1 cellular context compared by ENCODE assay signal in the genomic region with DNA sequence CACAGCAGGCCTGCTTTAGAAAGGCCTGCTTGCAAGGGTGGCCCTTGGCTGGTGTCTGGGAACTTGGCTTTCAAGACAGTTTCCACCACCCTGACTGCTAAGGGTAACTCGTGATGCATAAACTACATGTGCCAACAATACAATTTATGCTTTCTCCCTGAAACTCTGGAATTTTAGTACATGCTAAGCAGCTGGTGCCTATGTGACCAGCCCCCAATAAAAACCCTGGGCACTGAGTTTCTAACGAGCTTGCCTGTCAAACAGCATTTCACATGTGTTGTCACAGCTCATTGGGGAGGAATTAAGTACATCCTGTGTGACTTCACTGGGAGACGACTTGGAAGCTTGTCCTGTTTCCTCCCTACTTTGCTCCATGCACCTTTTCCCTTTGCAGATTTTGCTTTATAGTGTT.
TF ChIP-seq lines count a peak whose summit lies in the region.

No MANE protein-coding gene starts in this region.

TF ChIP-seq in WTC11, 78 proteins besides CTCF, POLR2A, EP300 and RAD21 (continued from another document):
- TF ChIP-seq, protein P1, sequence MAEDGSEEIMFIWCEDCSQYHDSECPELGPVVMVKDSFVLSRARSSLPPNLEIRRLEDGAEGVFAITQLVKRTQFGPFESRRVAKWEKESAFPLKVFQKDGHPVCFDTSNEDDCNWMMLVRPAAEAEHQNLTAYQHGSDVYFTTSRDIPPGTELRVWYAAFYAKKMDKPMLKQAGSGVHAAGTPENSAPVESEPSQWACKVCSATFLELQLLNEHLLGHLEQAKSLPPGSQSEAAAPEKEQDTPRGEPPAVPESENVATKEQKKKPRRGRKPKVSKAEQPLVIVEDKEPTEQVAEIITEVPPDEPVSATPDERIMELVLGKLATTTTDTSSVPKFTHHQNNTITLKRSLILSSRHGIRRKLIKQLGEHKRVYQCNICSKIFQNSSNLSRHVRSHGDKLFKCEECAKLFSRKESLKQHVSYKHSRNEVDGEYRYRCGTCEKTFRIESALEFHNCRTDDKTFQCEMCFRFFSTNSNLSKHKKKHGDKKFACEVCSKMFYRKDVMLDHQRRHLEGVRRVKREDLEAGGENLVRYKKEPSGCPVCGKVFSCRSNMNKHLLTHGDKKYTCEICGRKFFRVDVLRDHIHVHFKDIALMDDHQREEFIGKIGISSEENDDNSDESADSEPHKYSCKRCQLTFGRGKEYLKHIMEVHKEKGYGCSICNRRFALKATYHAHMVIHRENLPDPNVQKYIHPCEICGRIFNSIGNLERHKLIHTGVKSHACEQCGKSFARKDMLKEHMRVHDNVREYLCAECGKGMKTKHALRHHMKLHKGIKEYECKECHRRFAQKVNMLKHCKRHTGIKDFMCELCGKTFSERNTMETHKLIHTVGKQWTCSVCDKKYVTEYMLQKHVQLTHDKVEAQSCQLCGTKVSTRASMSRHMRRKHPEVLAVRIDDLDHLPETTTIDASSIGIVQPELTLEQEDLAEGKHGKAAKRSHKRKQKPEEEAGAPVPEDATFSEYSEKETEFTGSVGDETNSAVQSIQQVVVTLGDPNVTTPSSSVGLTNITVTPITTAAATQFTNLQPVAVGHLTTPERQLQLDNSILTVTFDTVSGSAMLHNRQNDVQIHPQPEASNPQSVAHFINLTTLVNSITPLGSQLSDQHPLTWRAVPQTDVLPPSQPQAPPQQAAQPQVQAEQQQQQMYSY (CRISPR knock-in tag; IDR thresholded peaks at IDR 0.05) = no peak
- no peak for TF ChIP-seq ZSCAN18 (CRISPR knock-in tag; IDR thresholded peaks at IDR 0.05)
- no peak for TF ChIP-seq ZNF281 (CRISPR knock-in tag; IDR thresholded peaks at IDR 0.05)
- TF ChIP-seq ZNF396 (CRISPR knock-in tag; IDR thresholded peaks at IDR 0.05; ENCODE audit: borderline replicate concordance) = no peak
- TF ChIP-seq, protein P2, sequence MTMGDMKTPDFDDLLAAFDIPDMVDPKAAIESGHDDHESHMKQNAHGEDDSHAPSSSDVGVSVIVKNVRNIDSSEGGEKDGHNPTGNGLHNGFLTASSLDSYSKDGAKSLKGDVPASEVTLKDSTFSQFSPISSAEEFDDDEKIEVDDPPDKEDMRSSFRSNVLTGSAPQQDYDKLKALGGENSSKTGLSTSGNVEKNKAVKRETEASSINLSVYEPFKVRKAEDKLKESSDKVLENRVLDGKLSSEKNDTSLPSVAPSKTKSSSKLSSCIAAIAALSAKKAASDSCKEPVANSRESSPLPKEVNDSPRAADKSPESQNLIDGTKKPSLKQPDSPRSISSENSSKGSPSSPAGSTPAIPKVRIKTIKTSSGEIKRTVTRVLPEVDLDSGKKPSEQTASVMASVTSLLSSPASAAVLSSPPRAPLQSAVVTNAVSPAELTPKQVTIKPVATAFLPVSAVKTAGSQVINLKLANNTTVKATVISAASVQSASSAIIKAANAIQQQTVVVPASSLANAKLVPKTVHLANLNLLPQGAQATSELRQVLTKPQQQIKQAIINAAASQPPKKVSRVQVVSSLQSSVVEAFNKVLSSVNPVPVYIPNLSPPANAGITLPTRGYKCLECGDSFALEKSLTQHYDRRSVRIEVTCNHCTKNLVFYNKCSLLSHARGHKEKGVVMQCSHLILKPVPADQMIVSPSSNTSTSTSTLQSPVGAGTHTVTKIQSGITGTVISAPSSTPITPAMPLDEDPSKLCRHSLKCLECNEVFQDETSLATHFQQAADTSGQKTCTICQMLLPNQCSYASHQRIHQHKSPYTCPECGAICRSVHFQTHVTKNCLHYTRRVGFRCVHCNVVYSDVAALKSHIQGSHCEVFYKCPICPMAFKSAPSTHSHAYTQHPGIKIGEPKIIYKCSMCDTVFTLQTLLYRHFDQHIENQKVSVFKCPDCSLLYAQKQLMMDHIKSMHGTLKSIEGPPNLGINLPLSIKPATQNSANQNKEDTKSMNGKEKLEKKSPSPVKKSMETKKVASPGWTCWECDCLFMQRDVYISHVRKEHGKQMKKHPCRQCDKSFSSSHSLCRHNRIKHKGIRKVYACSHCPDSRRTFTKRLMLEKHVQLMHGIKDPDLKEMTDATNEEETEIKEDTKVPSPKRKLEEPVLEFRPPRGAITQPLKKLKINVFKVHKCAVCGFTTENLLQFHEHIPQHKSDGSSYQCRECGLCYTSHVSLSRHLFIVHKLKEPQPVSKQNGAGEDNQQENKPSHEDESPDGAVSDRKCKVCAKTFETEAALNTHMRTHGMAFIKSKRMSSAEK (CRISPR knock-in tag; IDR thresholded peaks at IDR 0.05; ENCODE audit: borderline replicate concordance) = no peak
